ENCODE assay signal across 1 cellular context in the genomic region with DNA sequence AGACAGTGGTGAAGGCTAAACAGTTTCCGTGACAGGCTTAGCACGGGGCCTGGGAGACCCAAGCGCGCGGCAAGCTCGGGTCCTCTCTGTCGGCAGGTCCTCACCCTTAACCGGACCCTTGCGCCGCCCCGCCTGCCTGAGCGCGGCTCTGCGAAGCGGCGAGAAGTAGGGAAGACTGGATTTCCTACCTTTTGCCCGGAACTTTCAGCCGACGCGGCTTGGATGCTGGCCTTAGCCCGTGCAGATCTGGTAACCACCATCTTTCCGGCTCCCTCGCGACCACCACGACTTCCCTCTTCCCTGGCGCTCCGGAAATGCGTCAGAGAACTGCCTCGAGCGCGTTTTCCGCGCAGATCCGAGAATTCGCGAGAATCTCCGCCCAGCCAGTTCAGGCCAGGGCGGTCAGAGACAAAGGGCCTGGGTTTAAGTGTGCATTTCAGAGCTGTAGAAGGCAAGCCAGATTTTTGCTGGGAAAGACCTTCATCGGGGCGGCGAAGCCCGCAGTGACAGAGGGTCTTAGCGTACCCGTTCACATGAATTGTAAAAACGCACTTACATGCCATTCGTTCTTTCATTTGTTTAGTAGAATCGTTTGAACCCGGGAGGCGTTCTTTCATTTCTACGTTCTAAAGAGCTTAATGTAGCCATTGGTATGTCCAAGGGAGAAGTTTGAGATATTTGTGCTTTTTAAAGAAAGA.
TF ChIP-seq lines count a peak whose summit lies in the region.

A gene with protein sequence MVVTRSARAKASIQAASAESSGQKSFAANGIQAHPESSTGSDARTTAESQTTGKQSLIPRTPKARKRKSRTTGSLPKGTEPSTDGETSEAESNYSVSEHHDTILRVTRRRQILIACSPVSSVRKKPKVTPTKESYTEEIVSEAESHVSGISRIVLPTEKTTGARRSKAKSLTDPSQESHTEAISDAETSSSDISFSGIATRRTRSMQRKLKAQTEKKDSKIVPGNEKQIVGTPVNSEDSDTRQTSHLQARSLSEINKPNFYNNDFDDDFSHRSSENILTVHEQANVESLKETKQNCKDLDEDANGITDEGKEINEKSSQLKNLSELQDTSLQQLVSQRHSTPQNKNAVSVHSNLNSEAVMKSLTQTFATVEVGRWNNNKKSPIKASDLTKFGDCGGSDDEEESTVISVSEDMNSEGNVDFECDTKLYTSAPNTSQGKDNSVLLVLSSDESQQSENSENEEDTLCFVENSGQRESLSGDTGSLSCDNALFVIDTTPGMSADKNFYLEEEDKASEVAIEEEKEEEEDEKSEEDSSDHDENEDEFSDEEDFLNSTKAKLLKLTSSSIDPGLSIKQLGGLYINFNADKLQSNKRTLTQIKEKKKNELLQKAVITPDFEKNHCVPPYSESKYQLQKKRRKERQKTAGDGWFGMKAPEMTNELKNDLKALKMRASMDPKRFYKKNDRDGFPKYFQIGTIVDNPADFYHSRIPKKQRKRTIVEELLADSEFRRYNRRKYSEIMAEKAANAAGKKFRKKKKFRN (minus strand): TSS at position 318 of the 698 bp plus-strand sequence. CDS start 58 bp downstream, at position 260.

TF ChIP-seq in HepG2, 621 proteins besides CTCF, POLR2A, EP300 and RAD21 (continued from another document and continues in another):
- TF ChIP-seq, protein P1, sequence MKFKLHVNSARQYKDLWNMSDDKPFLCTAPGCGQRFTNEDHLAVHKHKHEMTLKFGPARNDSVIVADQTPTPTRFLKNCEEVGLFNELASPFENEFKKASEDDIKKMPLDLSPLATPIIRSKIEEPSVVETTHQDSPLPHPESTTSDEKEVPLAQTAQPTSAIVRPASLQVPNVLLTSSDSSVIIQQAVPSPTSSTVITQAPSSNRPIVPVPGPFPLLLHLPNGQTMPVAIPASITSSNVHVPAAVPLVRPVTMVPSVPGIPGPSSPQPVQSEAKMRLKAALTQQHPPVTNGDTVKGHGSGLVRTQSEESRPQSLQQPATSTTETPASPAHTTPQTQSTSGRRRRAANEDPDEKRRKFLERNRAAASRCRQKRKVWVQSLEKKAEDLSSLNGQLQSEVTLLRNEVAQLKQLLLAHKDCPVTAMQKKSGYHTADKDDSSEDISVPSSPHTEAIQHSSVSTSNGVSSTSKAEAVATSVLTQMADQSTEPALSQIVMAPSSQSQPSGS (CRISPR knock-in tag; IDR thresholded peaks at IDR 0.05), result peak; percentile 73; the same call in 1 of the 2 replicates
- no peak for TF ChIP-seq U2AF1 (optimal IDR thresholded peaks at IDR 0.05; ENCODE audit: low read depth, low read length)
- peak; percentile 87 for TF ChIP-seq ZNF766 (CRISPR knock-in tag; IDR thresholded peaks at IDR 0.05; ENCODE audit: borderline replicate concordance)
- no peak for TF ChIP-seq MAFG (CRISPR knock-in tag; IDR thresholded peaks at IDR 0.05)
- no peak for TF ChIP-seq NBN (conservative IDR thresholded peaks at IDR 0.05)
- TF ChIP-seq ZSCAN21 (CRISPR knock-in tag; IDR thresholded peaks at IDR 0.05; ENCODE audit: borderline replicate concordance), result 0 out of 2 replicates have a peak, but pooled peaks have one; percentile 45
- TF ChIP-seq CREB1 (IDR thresholded peaks at IDR 0.05), result peak; percentile 93
- peak; percentile 99 for TF ChIP-seq CREB1 (CRISPR knock-in tag; IDR thresholded peaks at IDR 0.05)
- peak; percentile 73; the same call in 1 of the 2 replicates for TF ChIP-seq SP140L (CRISPR knock-in tag; IDR thresholded peaks at IDR 0.05; ENCODE audit: borderline replicate concordance)
- no peak for TF ChIP-seq RAD51 (IDR thresholded peaks at IDR 0.05; ENCODE audit: borderline replicate concordance)
- TF ChIP-seq, protein P2, sequence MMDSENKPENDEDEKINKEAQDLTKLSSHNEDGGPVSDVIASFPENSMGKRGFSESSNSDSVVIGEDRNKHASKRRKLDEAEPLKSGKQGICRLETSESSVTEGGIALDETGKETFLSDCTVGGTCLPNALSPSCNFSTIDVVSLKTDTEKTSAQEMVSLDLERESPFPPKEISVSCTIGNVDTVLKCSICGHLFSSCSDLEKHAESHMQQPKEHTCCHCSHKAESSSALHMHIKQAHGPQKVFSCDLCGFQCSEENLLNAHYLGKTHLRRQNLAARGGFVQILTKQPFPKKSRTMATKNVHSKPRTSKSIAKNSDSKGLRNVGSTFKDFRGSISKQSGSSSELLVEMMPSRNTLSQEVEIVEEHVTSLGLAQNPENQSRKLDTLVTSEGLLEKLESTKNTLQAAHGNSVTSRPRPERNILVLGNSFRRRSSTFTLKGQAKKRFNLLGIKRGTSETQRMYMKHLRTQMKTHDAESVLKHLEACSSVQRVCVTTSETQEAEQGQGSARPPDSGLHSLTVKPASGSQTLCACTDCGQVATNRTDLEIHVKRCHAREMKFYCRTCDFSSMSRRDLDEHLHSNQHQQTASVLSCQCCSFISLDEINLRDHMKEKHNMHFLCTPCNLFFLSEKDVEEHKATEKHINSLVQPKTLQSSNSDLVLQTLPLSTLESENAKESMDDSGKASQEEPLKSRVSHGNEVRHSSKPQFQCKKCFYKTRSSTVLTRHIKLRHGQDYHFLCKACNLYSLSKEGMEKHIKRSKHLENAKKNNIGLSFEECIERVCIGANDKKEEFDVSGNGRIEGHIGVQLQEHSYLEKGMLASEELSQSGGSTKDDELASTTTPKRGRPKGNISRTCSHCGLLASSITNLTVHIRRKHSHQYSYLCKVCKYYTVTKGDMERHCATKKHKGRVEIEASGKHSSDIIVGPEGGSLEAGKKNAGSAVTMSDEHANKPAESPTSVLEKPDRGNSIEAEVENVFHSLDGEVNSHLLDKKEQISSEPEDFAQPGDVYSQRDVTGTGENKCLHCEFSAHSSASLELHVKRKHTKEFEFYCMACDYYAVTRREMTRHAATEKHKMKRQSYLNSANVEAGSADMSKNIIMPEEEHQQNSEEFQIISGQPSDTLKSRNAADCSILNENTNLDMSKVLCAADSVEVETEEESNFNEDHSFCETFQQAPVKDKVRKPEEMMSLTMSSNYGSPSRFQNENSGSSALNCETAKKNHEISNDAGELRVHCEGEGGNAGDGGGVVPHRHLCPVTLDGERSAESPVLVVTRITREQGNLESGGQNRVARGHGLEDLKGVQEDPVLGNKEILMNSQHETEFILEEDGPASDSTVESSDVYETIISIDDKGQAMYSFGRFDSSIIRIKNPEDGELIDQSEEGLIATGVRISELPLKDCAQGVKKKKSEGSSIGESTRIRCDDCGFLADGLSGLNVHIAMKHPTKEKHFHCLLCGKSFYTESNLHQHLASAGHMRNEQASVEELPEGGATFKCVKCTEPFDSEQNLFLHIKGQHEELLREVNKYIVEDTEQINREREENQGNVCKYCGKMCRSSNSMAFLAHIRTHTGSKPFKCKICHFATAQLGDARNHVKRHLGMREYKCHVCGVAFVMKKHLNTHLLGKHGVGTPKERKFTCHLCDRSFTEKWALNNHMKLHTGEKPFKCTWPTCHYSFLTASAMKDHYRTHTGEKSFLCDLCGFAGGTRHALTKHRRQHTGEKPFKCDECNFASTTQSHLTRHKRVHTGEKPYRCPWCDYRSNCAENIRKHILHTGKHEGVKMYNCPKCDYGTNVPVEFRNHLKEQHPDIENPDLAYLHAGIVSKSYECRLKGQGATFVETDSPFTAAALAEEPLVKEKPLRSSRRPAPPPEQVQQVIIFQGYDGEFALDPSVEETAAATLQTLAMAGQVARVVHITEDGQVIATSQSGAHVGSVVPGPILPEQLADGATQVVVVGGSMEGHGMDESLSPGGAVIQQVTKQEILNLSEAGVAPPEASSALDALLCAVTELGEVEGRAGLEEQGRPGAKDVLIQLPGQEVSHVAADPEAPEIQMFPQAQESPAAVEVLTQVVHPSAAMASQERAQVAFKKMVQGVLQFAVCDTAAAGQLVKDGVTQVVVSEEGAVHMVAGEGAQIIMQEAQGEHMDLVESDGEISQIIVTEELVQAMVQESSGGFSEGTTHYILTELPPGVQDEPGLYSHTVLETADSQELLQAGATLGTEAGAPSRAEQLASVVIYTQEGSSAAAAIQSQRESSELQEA (CRISPR knock-in tag; IDR thresholded peaks at IDR 0.05; ENCODE audit: not compliant biosample characterization), result peak; percentile 34
- TF ChIP-seq ZNF550 (CRISPR knock-in tag; IDR thresholded peaks at IDR 0.05; ENCODE audit: borderline replicate concordance), result no peak
- TF ChIP-seq, protein P3, sequence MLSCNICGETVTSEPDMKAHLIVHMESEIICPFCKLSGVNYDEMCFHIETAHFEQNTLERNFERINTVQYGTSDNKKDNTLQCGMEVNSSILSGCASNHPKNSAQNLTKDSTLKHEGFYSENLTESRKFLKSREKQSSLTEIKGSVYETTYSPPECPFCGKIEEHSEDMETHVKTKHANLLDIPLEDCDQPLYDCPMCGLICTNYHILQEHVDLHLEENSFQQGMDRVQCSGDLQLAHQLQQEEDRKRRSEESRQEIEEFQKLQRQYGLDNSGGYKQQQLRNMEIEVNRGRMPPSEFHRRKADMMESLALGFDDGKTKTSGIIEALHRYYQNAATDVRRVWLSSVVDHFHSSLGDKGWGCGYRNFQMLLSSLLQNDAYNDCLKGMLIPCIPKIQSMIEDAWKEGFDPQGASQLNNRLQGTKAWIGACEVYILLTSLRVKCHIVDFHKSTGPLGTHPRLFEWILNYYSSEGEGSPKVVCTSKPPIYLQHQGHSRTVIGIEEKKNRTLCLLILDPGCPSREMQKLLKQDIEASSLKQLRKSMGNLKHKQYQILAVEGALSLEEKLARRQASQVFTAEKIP (CRISPR knock-in tag; IDR thresholded peaks at IDR 0.05; ENCODE audit: borderline replicate concordance), result no peak
- TF ChIP-seq MTA1 (CRISPR knock-in tag; IDR thresholded peaks at IDR 0.05; ENCODE audit: borderline replicate concordance), result 0 out of 2 replicates have a peak, but pooled peaks have one; percentile 30
- TF ChIP-seq, protein P4, sequence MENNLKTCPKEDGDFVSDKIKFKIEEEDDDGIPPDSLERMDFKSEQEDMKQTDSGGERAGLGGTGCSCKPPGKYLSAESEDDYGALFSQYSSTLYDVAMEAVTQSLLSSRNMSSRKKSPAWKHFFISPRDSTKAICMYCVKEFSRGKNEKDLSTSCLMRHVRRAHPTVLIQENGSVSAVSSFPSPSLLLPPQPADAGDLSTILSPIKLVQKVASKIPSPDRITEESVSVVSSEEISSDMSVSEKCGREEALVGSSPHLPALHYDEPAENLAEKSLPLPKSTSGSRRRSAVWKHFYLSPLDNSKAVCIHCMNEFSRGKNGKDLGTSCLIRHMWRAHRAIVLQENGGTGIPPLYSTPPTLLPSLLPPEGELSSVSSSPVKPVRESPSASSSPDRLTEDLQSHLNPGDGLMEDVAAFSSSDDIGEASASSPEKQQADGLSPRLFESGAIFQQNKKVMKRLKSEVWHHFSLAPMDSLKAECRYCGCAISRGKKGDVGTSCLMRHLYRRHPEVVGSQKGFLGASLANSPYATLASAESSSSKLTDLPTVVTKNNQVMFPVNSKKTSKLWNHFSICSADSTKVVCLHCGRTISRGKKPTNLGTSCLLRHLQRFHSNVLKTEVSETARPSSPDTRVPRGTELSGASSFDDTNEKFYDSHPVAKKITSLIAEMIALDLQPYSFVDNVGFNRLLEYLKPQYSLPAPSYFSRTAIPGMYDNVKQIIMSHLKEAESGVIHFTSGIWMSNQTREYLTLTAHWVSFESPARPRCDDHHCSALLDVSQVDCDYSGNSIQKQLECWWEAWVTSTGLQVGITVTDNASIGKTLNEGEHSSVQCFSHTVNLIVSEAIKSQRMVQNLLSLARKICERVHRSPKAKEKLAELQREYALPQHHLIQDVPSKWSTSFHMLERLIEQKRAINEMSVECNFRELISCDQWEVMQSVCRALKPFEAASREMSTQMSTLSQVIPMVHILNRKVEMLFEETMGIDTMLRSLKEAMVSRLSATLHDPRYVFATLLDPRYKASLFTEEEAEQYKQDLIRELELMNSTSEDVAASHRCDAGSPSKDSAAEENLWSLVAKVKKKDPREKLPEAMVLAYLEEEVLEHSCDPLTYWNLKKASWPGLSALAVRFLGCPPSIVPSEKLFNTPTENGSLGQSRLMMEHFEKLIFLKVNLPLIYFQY (CRISPR knock-in tag; IDR thresholded peaks at IDR 0.05; ENCODE audit: borderline replicate concordance), result no peak; the same call in 1 of the 2 replicates
- peak; percentile 57; the same call in 1 of the 2 replicates for TF ChIP-seq HNF4A (CRISPR knock-in tag; IDR thresholded peaks at IDR 0.05)
- TF ChIP-seq, protein P5, sequence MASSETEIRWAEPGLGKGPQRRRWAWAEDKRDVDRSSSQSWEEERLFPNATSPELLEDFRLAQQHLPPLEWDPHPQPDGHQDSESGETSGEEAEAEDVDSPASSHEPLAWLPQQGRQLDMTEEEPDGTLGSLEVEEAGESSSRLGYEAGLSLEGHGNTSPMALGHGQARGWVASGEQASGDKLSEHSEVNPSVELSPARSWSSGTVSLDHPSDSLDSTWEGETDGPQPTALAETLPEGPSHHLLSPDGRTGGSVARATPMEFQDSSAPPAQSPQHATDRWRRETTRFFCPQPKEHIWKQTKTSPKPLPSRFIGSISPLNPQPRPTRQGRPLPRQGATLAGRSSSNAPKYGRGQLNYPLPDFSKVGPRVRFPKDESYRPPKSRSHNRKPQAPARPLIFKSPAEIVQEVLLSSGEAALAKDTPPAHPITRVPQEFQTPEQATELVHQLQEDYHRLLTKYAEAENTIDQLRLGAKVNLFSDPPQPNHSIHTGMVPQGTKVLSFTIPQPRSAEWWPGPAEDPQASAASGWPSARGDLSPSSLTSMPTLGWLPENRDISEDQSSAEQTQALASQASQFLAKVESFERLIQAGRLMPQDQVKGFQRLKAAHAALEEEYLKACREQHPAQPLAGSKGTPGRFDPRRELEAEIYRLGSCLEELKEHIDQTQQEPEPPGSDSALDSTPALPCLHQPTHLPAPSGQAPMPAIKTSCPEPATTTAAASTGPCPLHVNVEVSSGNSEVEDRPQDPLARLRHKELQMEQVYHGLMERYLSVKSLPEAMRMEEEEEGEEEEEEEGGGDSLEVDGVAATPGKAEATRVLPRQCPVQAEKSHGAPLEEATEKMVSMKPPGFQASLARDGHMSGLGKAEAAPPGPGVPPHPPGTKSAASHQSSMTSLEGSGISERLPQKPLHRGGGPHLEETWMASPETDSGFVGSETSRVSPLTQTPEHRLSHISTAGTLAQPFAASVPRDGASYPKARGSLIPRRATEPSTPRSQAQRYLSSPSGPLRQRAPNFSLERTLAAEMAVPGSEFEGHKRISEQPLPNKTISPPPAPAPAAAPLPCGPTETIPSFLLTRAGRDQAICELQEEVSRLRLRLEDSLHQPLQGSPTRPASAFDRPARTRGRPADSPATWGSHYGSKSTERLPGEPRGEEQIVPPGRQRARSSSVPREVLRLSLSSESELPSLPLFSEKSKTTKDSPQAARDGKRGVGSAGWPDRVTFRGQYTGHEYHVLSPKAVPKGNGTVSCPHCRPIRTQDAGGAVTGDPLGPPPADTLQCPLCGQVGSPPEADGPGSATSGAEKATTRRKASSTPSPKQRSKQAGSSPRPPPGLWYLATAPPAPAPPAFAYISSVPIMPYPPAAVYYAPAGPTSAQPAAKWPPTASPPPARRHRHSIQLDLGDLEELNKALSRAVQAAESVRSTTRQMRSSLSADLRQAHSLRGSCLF (CRISPR knock-in tag; IDR thresholded peaks at IDR 0.05; ENCODE audit: borderline replicate concordance), result no peak
- TF ChIP-seq PHB2 (IDR thresholded peaks at IDR 0.05; ENCODE audit: partially characterized antibody), result no peak
- TF ChIP-seq MLLT10 (CRISPR knock-in tag; IDR thresholded peaks at IDR 0.05), result no peak
- TF ChIP-seq, protein P6, sequence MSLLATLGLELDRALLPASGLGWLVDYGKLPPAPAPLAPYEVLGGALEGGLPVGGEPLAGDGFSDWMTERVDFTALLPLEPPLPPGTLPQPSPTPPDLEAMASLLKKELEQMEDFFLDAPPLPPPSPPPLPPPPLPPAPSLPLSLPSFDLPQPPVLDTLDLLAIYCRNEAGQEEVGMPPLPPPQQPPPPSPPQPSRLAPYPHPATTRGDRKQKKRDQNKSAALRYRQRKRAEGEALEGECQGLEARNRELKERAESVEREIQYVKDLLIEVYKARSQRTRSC (CRISPR knock-in tag; IDR thresholded peaks at IDR 0.05; ENCODE audit: low read depth), result peak; percentile 29; the same call in 1 of the 2 replicates
- peak; percentile 69; the same call in 1 of the 2 replicates for TF ChIP-seq NR2C2 (CRISPR knock-in tag; IDR thresholded peaks at IDR 0.05; ENCODE audit: borderline replicate concordance)
- TF ChIP-seq ZSCAN30 (CRISPR knock-in tag; IDR thresholded peaks at IDR 0.05), result no peak
- TF ChIP-seq, protein P7, sequence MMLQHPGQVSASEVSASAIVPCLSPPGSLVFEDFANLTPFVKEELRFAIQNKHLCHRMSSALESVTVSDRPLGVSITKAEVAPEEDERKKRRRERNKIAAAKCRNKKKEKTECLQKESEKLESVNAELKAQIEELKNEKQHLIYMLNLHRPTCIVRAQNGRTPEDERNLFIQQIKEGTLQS (CRISPR knock-in tag; IDR thresholded peaks at IDR 0.05), result peak; percentile 59
- no peak for TF ChIP-seq TP53 (CRISPR knock-in tag; conservative IDR thresholded peaks at IDR 0.05)
